In genomic region chr1:63691672-63692425, GRCh38 we compare ENCODE assay signal across 8 cellular contexts.
DNase-seq lines count a peak whose midpoint lies in the region; ATAC-seq and TF ChIP-seq lines count a peak whose summit lies in the region.

No MANE protein-coding gene starts in this region.

- dilution Hi-C loops in mammary epithelial cell (cut with HindIII; ENCODE audit: low sequenced_read_pairs), result no loop called here

- H3K4me1 ChIP-seq in Karpas-422 (ENCODE audit: low read length) (no peaks in the 10 kb centered on the region), OCI-LY7 (ENCODE audit: insufficient read depth, low read length, poor library complexity, severe bottlenecking) (no peaks in the 10 kb centered on the region), mammary epithelial cell (ENCODE audit: insufficient read depth, low read length) (no peaks in the 10 kb centered on the region)

- peak; percentile 66 for DNase-seq in DMS153 (lab: John Stamatoyannopoulos, UW)
- DNase-seq in GM20000 (ENCODE audit: low spot score), result peak; percentile 57
- peak; percentile 79 for DNase-seq in Karpas-422
- DNase-seq in OCI-LY7 (ENCODE audit: low spot score), result peak; percentile 68
- peak; percentile 68 for DNase-seq in mammary epithelial cell
- DNase-seq in iris pigment epithelial cell (ENCODE audit: low read depth), result peak; percentile 95
- DNase-seq in stimulated activated CD4-positive, alpha-beta T cell treated with anti-CD3 and anti-CD28 coated beads, Interleukin-4, amount 100 ng/mL, for 24 hours, result peak; percentile 16

- H2AFZ ChIP-seq in Karpas-422 (ENCODE audit: low read length) (no peak overlapping the region), OCI-LY7 (ENCODE audit: low read length) (no peak overlapping the region), mammary epithelial cell (ENCODE audit: low read depth, low read length) (no peak overlapping the region)

- H3K36me3 ChIP-seq in Karpas-422 (ENCODE audit: insufficient read depth, low read length) (no peaks in the 10 kb centered on the region), OCI-LY7 (ENCODE audit: insufficient read depth, low read length) (no peaks in the 10 kb centered on the region), mammary epithelial cell (ENCODE audit: insufficient read depth, low read length) (no peaks in the 10 kb centered on the region)

- POLR2A ChIA-PET in OCI-LY7 (lab: Charles Lee), result interaction anchor here (0.6 to 1.4 kb wide), 9 partner anchors 9 to 446 kb away, joined by 3 to 5 read pairs (median 3); no protein-coding TSS in a partner anchor

- H3K27me3 ChIP-seq in Karpas-422 (ENCODE audit: low read length) (no peaks in the 10 kb centered on the region), mammary epithelial cell (ENCODE audit: insufficient read depth, low read length) (no peaks in the 10 kb centered on the region)

- no peak for ATAC-seq in HG03045 (IDR thresholded peaks at IDR 0.05; ENCODE audit: unreplicated experiment)

- H4K20me1 ChIP-seq in Karpas-422 (ENCODE audit: insufficient read depth, low read depth, low read length) (no peaks in the 10 kb centered on the region), OCI-LY7 (ENCODE audit: insufficient read depth, low read length) (no peaks in the 10 kb centered on the region), mammary epithelial cell (ENCODE audit: insufficient read depth, low read length) (no peaks in the 10 kb centered on the region)

- WGBS in mammary epithelial cell (ENCODE audit: low coverage, missing lambda C conversion rate), result 18% methylated on average over 7 of the region's 7 CpGs

- H3K9me2 ChIP-seq in Karpas-422 (replicated peaks; ENCODE audit: insufficient read depth, low read length), result no peaks in the 10 kb centered on the region
- no peaks in the 10 kb centered on the region for H3K9me2 ChIP-seq in OCI-LY7 (ENCODE audit: insufficient read depth, low read length)

- CTCF ChIA-PET in OCI-LY7 (lab: Charles Lee; ENCODE audit: unreplicated experiment), result interaction anchor here (0.6 to 1.2 kb wide), 11 partner anchors 17 to 1051 kb away, joined by 3 to 6 read pairs (median 3); no protein-coding TSS in a partner anchor
- CTCF ChIA-PET in mammary epithelial cell (lab: Charles Lee; ENCODE audit: low non-redundant PET), result interaction anchor here (0.5 to 1.2 kb wide), 19 partner anchors 10 to 580 kb away, joined by 3 to 18 read pairs (median 5); partner anchors contain the start of gene ROR1

- H3K4me2 ChIP-seq in Karpas-422 (ENCODE audit: low read depth, low read length, poor library complexity, severe bottlenecking) (no peak overlapping the region), OCI-LY7 (ENCODE audit: low read length) (no peak overlapping the region), mammary epithelial cell (ENCODE audit: insufficient read depth, low read depth, low read length) (no peak overlapping the region)

- TF ChIP-seq CTCF in GM20000 (IDR thresholded peaks at IDR 0.05; ENCODE audit: extremely low read depth, missing control alignments) (peak; percentile 74), OCI-LY7 (conservative IDR thresholded peaks at IDR 0.05; ENCODE audit: low read length) (peak; percentile 89), mammary epithelial cell (conservative IDR thresholded peaks at IDR 0.05 in 1 of 2, IDR thresholded peaks at IDR 0.05 in 1 of 2; ENCODE audit: extremely low read depth in 1 of 2, insufficient read depth in 1 of 2, low read depth in 1 of 2, low read length in 2 of 2) (peak; percentile 83 to 86)

- in situ Hi-C loops in mammary epithelial cell (cut with MboI; ENCODE audit: low sequenced_read_pairs in 2 of 2), result loop anchor here (5.0 to 10.0 kb wide), 2 partner anchors 543 to 550 kb away; no protein-coding TSS in a partner anchor

- H3K27ac ChIP-seq in Karpas-422 (ENCODE audit: low read length), result no peak overlapping the region
- no peak overlapping the region for H3K27ac ChIP-seq in OCI-LY7 (ENCODE audit: low read depth, low read length, poor library complexity, severe bottlenecking)
- H3K27ac ChIP-seq in mammary epithelial cell (ENCODE audit: insufficient read depth, low read depth, low read length), result no peak overlapping the region

- H3K9ac ChIP-seq in Karpas-422 (ENCODE audit: low read length), result no peak overlapping the region
- H3K9ac ChIP-seq in mammary epithelial cell (ENCODE audit: insufficient read depth, low read length), result no peak overlapping the region

- intact Hi-C loops in OCI-LY7 (cut with micrococcal nuclease; ENCODE audit: unreplicated experiment), result loop anchor here (1.0 to 5.0 kb wide), 4 partner anchors 85 to 551 kb away; no protein-coding TSS in a partner anchor
- intact Hi-C loops in mammary epithelial cell (cut with micrococcal nuclease), result loop anchor here (1.0 to 5.0 kb wide), 7 partner anchors 18 to 551 kb away; partner anchors contain the start of gene ROR1

- no peak overlapping the region for H3K4me3 ChIP-seq in Karpas-422 (ENCODE audit: low read length)
- no peak overlapping the region for H3K4me3 ChIP-seq in OCI-LY7 (ENCODE audit: low read depth, low read length, poor library complexity, severe bottlenecking)
- H3K4me3 ChIP-seq in mammary epithelial cell (replicated peaks in 1 of 3; ENCODE audit: insufficient read depth in 1 of 3, low read depth in 2 of 3, low read length in 3 of 3), result no peak overlapping the region

- BruUV-seq in OCI-LY7 (replicated peaks; lab: Mats Ljungman, UMichigan) (no TSS peak), mammary epithelial cell (replicated peaks; lab: Mats Ljungman, UMichigan) (no TSS peak)

- H3K9me3 ChIP-seq in Karpas-422 (ENCODE audit: low read length), result no peaks in the 10 kb centered on the region
- H3K9me3 ChIP-seq in OCI-LY7 (ENCODE audit: low read length), result no peaks in the 10 kb centered on the region
- no peaks in the 10 kb centered on the region for H3K9me3 ChIP-seq in mammary epithelial cell (replicated peaks; ENCODE audit: insufficient read depth, low read length)

- H3K79me2 ChIP-seq in Karpas-422 (ENCODE audit: low read length) (no peaks in the 10 kb centered on the region), OCI-LY7 (ENCODE audit: insufficient read depth, low read depth, low read length) (no peaks in the 10 kb centered on the region), mammary epithelial cell (ENCODE audit: insufficient read depth, low read length) (no peaks in the 10 kb centered on the region)

Comparison
In these comparisons a context has a peak if more than half of its experiments do, and no peak if none do; other contexts are left out.
1. DNase-seq: peak in every context shown above with its lines; median percentile 95 in iris pigment epithelial cell; 79 in Karpas-422; 68 in OCI-LY7; 68 in mammary epithelial cell; 66 in DMS153; 57 in GM20000; 16 in stimulated activated CD4-positive, alpha-beta T cell treated with anti-CD3 and anti-CD28 coated beads, Interleukin-4, amount 100 ng/mL, for 24 hours.